ENCODE assay signal across 17 cellular contexts in the genomic region with DNA sequence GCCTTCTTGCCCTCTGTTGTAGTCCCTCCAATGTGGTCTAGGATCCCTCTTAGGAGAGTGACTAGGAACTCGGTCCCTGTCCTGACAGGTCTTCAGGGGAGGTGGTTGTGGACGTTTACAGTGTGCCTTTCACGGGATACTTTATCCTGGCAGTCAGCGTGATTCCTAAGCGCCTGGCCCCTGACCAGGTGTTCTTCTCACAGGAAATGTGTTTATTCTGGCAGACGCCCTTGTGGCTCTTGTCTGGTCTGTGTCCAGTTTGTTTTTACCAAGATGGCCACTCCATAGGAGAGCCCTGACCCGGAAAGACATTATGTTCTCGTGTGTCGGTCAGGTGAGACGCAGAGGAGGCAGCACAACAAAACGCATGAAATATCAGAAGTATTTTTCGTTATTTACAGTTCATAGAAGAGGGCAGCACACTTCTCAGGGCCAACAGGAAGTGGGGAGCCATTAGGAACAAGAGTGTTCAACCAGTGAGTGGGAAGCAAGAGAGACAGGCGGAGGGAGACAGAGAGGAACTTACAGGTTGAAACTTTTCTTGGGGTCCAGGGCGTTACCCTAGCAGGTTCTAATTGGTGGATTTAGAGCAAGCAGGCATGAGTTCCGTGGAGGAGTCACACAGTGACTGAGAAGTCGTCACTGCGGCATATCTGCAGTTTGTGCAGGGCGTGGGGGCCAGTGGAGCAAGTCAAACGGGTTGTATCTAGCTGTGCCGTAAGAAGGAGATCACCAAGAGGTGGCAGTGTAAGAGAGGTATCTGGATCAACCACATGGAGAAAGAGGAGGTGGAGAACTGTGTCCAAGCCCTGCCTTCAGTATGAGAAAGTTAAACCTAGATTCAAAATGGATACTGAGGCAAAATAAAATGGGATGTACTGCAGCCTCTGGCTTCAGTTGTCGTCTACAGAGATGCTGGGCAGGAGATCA.
DNase-seq lines count a peak whose midpoint lies in the region; ATAC-seq, FAIRE-seq and TF ChIP-seq lines count a peak whose summit lies in the region.
"Had no signal": no experiment of that assay in that cellular context is flagged by ENCODE, and none has a peak within 500 bp of the region (broad histone marks: within the 10 kb centered on the region; RNA-seq: fewer than 3 reads in every experiment).

No MANE protein-coding gene starts in this region.

- no peaks in the 10 kb centered on the region for H3K4me1 ChIP-seq in neural progenitor cell

- no peaks in the 10 kb centered on the region for H3F3A ChIP-seq in neural progenitor cell (ENCODE audit: low read depth)

- no peak overlapping the region for H3K27ac Mint-ChIP-seq in neural progenitor cell
- no peak overlapping the region for H3K27ac Mint-ChIP-seq in stimulated activated memory B cell treated with anti-CD40 and anti-IgM and Interleukin-4, amounts not matched to agents 10 μg/mL and 1 μg/mL and 100 μg/mL, for 72 hours
- H3K27ac Mint-ChIP-seq: CD14-positive monocyte; naive thymus-derived CD4-positive, alpha-beta T cell; T-cell had no signal

- DNase-seq in ELR (ENCODE audit: low read depth) = peak; percentile 12
- peak; percentile 3 for DNase-seq in NB4 (ENCODE audit: low read depth)
- peak; percentile 27 for DNase-seq in bronchial epithelial cell (ENCODE audit: low read depth)
- DNase-seq in neural progenitor cell (ENCODE audit: low spot score) = no peak
- no peak for DNase-seq in activated CD4-positive, alpha-beta T cell treated with anti-CD3 and anti-CD28 coated beads for 4 hours
- no peak for DNase-seq in activated naive CD4-positive, alpha-beta T cell treated with Interleukin-2 at 50 U/mL for 16 hours
- no peak for DNase-seq in mucosa of gallbladder (ENCODE audit: low spot score)
- DNase-seq: activated T-cell treated with anti-CD3 and anti-CD28 coated beads for 4 hours; Karpas-422; left cardiac atrium; naive thymus-derived CD4-positive, alpha-beta T cell; stimulated activated CD4-positive, alpha-beta T cell treated with anti-CD3 and anti-CD28 coated beads, Interleukin-4, amount 100 ng/mL, for 24 hours; T-cell had no signal

- H3K9me3 Mint-ChIP-seq in neural progenitor cell = peaks cover 7% of the 10 kb centered on the region
- peaks cover 5% of the 10 kb centered on the region for H3K9me3 Mint-ChIP-seq in stimulated activated memory B cell treated with anti-CD40 and anti-IgM and Interleukin-4, amounts not matched to agents 10 μg/mL and 1 μg/mL and 100 μg/mL, for 72 hours

- no peak overlapping the region for H3K27ac ChIP-seq in neural progenitor cell

- H3K27me3 ChIP-seq in bronchial epithelial cell (ENCODE audit: control insufficient read depth, insufficient read depth, low read length) (no peaks in the 10 kb centered on the region), neural progenitor cell (no peaks in the 10 kb centered on the region)

- no peaks in the 10 kb centered on the region for H3K79me2 ChIP-seq in neural progenitor cell (ENCODE audit: low read depth)

- no peak for ATAC-seq in stimulated activated memory B cell treated with anti-CD40 and anti-IgM and Interleukin-4, amounts not matched to agents 10 μg/mL and 1 μg/mL and 100 μg/mL, for 72 hours
- ATAC-seq: left cardiac atrium; naive thymus-derived CD4-positive, alpha-beta T cell; sciatic nerve; T-cell had no signal

- H3K36me3 ChIP-seq in bronchial epithelial cell (ENCODE audit: control insufficient read depth, insufficient read depth, low read length) = no peaks in the 10 kb centered on the region
- no peaks in the 10 kb centered on the region for H3K36me3 ChIP-seq in neural progenitor cell

- H3K4me3 ChIP-seq in NB4 (ENCODE audit: low read depth, low read length) = no peak overlapping the region
- H3K4me3 ChIP-seq in bronchial epithelial cell (ENCODE audit: low read depth, low read length) = no peak overlapping the region
- no peak overlapping the region for H3K4me3 ChIP-seq in neural progenitor cell

- H3K4me3 Mint-ChIP-seq in neural progenitor cell = no peak overlapping the region
- no peak overlapping the region for H3K4me3 Mint-ChIP-seq in stimulated activated memory B cell treated with anti-CD40 and anti-IgM and Interleukin-4, amounts not matched to agents 10 μg/mL and 1 μg/mL and 100 μg/mL, for 72 hours
- H3K4me3 Mint-ChIP-seq: CD14-positive monocyte; naive thymus-derived CD4-positive, alpha-beta T cell; T-cell had no signal

- TF ChIP-seq CTCF in NB4 (IDR thresholded peaks at IDR 0.05; ENCODE audit: low read depth, low read length) = no peak
- TF ChIP-seq CTCF in bronchial epithelial cell (IDR thresholded peaks at IDR 0.05; ENCODE audit: insufficient read depth, low read length, severe bottlenecking) = peak; percentile 10
- peak; percentile 18 for TF ChIP-seq CTCF in neural progenitor cell (IDR thresholded peaks at IDR 0.05)

- no peak overlapping the region for H3K4me2 ChIP-seq in neural progenitor cell

- H3K9me3 ChIP-seq in neural progenitor cell (ENCODE audit: low read depth) = no peaks in the 10 kb centered on the region

- H2AFZ ChIP-seq in neural progenitor cell (replicated peaks) = peak overlapping the region; percentile 17

- no peak for TF ChIP-seq POLR2A in NB4 (IDR thresholded peaks at IDR 0.05; ENCODE audit: extremely low read depth, insufficient read length)

- H3K4me1 Mint-ChIP-seq in neural progenitor cell = peaks cover 3% of the 10 kb centered on the region
- no peaks in the 10 kb centered on the region for H3K4me1 Mint-ChIP-seq in stimulated activated memory B cell treated with anti-CD40 and anti-IgM and Interleukin-4, amounts not matched to agents 10 μg/mL and 1 μg/mL and 100 μg/mL, for 72 hours
- H3K4me1 Mint-ChIP-seq: CD14-positive monocyte; naive thymus-derived CD4-positive, alpha-beta T cell; T-cell had no signal

- H3K9ac ChIP-seq in neural progenitor cell = no peak overlapping the region

- H3K36me3 Mint-ChIP-seq in neural progenitor cell = no peaks in the 10 kb centered on the region
- H3K36me3 Mint-ChIP-seq in stimulated activated memory B cell treated with anti-CD40 and anti-IgM and Interleukin-4, amounts not matched to agents 10 μg/mL and 1 μg/mL and 100 μg/mL, for 72 hours = no peaks in the 10 kb centered on the region
- H3K36me3 Mint-ChIP-seq: CD14-positive monocyte; naive thymus-derived CD4-positive, alpha-beta T cell; T-cell had no signal

- H4K20me1 ChIP-seq in neural progenitor cell (ENCODE audit: low read depth) = no peaks in the 10 kb centered on the region

- FAIRE-seq in bronchial epithelial cell (lab: Jason Lieb, UNC) = peak; percentile 93
- FAIRE-seq: G401.6 had no signal

- peaks cover 6% of the 10 kb centered on the region for H3K27me3 Mint-ChIP-seq in neural progenitor cell (ENCODE audit: insufficient read depth, low read depth)
- no peaks in the 10 kb centered on the region for H3K27me3 Mint-ChIP-seq in stimulated activated memory B cell treated with anti-CD40 and anti-IgM and Interleukin-4, amounts not matched to agents 10 μg/mL and 1 μg/mL and 100 μg/mL, for 72 hours

Comparison
In these comparisons a context has a peak if more than half of its experiments do, and no peak if none do; other contexts are left out.
1. DNase-seq: peak in ELR (single experiment), NB4 (single experiment) and bronchial epithelial cell (single experiment); none in neural progenitor cell (single experiment), activated CD4-positive, alpha-beta T cell treated with anti-CD3 and anti-CD28 coated beads for 4 hours (0 of 2), activated naive CD4-positive, alpha-beta T cell treated with Interleukin-2 at 50 U/mL for 16 hours (single experiment) and mucosa of gallbladder (single experiment).